16 cellular contexts compared by ENCODE assay signal in the genomic region with DNA sequence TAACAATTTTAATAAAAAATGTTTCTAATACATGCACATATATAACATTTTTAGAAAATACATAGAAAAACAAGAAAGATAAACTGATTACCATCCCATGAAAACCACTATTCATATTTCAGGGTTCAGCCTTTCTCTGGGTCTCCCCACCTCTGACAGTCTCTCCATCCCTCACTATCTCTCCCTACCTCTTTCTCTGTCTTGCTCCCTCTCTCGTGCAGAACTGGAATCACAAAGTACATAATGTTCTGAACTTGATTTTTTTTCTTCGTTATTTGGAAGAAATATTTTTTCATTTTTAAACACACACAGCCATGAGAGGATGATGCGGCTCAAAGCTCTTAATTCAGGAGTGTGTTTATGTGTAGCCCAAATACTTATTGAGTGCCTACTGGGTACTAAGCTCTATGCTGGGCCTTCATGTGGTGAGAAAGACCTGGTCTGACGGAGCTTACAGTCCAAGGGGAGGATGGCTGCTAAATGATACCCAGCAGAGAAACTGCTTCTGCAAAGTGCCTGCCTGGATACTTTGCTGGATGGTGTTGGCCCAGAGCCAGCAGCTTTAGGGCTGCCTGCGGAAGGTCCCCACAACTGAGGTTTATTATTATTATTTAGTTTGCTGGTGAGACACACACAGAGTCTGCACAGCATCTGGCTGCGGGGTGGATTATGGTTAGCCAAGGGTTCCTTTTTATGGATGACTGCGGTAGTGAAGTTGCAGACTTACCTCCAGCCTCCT. TPM values are rescaled to one million over a fixed set of nuclear protein-coding genes. Genes with fewer than 3 reads are reported as not detected.
DNase-seq lines count a peak whose midpoint lies in the region; ATAC-seq, FAIRE-seq and TF ChIP-seq lines count a peak whose summit lies in the region.
"Had no signal": no experiment of that assay in that cellular context is flagged by ENCODE, and none has a peak within 500 bp of the region (broad histone marks: within the 10 kb centered on the region; RNA-seq: fewer than 3 reads in every experiment).

No MANE protein-coding gene starts in this region.

- DNase-seq in A673 (ENCODE audit: low spot score) (peak; percentile 18), NCI-H69 (lab: John Stamatoyannopoulos, UW) (peak; percentile 19), endodermal cell (no peak), DMS53 treated with DMSO at 0.1 percent for 48 hours (lab: John Stamatoyannopoulos, UW; ENCODE audit: unreplicated experiment) (no peak), Ammon's horn (ENCODE audit: low spot score) (no peak), pancreas (no peak)
- DNase-seq: activated naive CD4-positive, alpha-beta T cell treated with Interleukin-2 at 50 U/mL for 16 hours; left lung; NCI-H1436; NCI-H526 treated with DMSO at 0.1 percent for 48 hours; nephron progenitor cell; stimulated activated naive CD4-positive, alpha-beta T cell had no signal

- intact Hi-C loops in A673 (cut with micrococcal nuclease; ENCODE audit: unreplicated experiment) (no loop called here), pancreas (cut with DNase I) (no loop called here)

- H3K9me3 ChIP-seq in A673 (ENCODE audit: low read depth, low read length, poor library complexity, severe bottlenecking) (no peaks in the 10 kb centered on the region), endodermal cell (ENCODE audit: control insufficient read depth, low read length) (peaks cover 4% of the 10 kb centered on the region), pancreas (no peaks in the 10 kb centered on the region)
- H3K9me3 ChIP-seq: left lung, SJCRH30 had no signal

- ATAC-seq in pancreas (no peak), HG02571 (IDR thresholded peaks at IDR 0.05; ENCODE audit: unreplicated experiment) (no peak)
- ATAC-seq: left lung had no signal

- H3K4me1 ChIP-seq in A673 (ENCODE audit: insufficient read depth, low read length, poor library complexity, severe bottlenecking) (no peaks in the 10 kb centered on the region), endodermal cell (ENCODE audit: control insufficient read depth, insufficient read depth, low read length) (no peaks in the 10 kb centered on the region), pancreas (no peaks in the 10 kb centered on the region)
- H3K4me1 ChIP-seq: SJCRH30 had no signal

- H3K27ac ChIP-seq in A673 (ENCODE audit: low read depth, low read length, poor library complexity, severe bottlenecking), result no peak overlapping the region
- no peak overlapping the region for H3K27ac ChIP-seq in endodermal cell (ENCODE audit: low read depth, low read length)
- no peak overlapping the region for H3K27ac ChIP-seq in pancreas
- H3K27ac ChIP-seq: left lung, SJCRH30 had no signal

- H3K27me3 Mint-ChIP-seq in endodermal cell (ENCODE audit: insufficient read depth), result peaks cover 2% of the 10 kb centered on the region

- no peaks in the 10 kb centered on the region for H3K36me3 Mint-ChIP-seq in endodermal cell (ENCODE audit: low read depth)

- no peaks in the 10 kb centered on the region for H3K4me1 Mint-ChIP-seq in endodermal cell

- H3K9ac ChIP-seq in endodermal cell (ENCODE audit: extremely low read depth, low read length, poor library complexity, severe bottlenecking), result no peak overlapping the region

- 93 to 96% methylated on average over 3 to 7 of the region's 7 CpGs for WGBS in endodermal cell (ENCODE audit: insufficient coverage in 1 of 2, insufficient read length in 1 of 2), 2 experiments
- 60 to 68% methylated on average over 7 of the region's 7 CpGs for WGBS in pancreas, 2 donors

- TF ChIP-seq CTCF in A673 (conservative IDR thresholded peaks at IDR 0.05; ENCODE audit: low read depth, low read length), result peak; percentile 40; the same call in 1 of the 2 replicates
- TF ChIP-seq CTCF in GM12872 (IDR thresholded peaks at IDR 0.05; ENCODE audit: insufficient read depth, low read depth, low read length), result peak; percentile 24; the same call in 1 of the 3 replicates
- peak; percentile 31 for TF ChIP-seq CTCF in endodermal cell (conservative IDR thresholded peaks at IDR 0.05)
- no peak for TF ChIP-seq CTCF in pancreas (IDR thresholded peaks at IDR 0.05)

- peaks cover 42% of the 10 kb centered on the region for H3K27me3 ChIP-seq in A673 (replicated peaks; ENCODE audit: insufficient read depth, low read depth, low read length, poor library complexity)
- no peaks in the 10 kb centered on the region for H3K27me3 ChIP-seq in endodermal cell (ENCODE audit: control insufficient read depth, insufficient read depth, low read length, poor library complexity, severe bottlenecking)
- H3K27me3 ChIP-seq in pancreas, result no peaks in the 10 kb centered on the region
- H3K27me3 ChIP-seq: left lung, SJCRH30 had no signal

- no peak for FAIRE-seq in pancreas (lab: Jason Lieb, UNC)

- H3K4me3 ChIP-seq in A673 (ENCODE audit: low read depth, low read length, poor library complexity, severe bottlenecking) (no peak overlapping the region), endodermal cell (ENCODE audit: low read length) (no peak overlapping the region), pancreas (no peak overlapping the region)
- H3K4me3 ChIP-seq: left lung, SJCRH30 had no signal

- POLR2A ChIA-PET in A673 (lab: Charles Lee; ENCODE audit: low non-redundant PET), result no interaction called here

- no TSS peak for BruUV-seq in A673 (replicated peaks; lab: Mats Ljungman, UMichigan)

- no peaks in the 10 kb centered on the region for H3K36me3 ChIP-seq in A673 (ENCODE audit: insufficient read depth, low read length, poor library complexity, severe bottlenecking)
- H3K36me3 ChIP-seq in endodermal cell (ENCODE audit: control insufficient read depth, insufficient read depth, low read length), result no peaks in the 10 kb centered on the region
- no peaks in the 10 kb centered on the region for H3K36me3 ChIP-seq in pancreas
- H3K36me3 ChIP-seq: left lung, SJCRH30 had no signal

- no peak overlapping the region for H3K4me3 Mint-ChIP-seq in endodermal cell
- H3K4me3 Mint-ChIP-seq: B cell, nephron progenitor cell had no signal

- peaks cover 4% of the 10 kb centered on the region for H3K9me3 Mint-ChIP-seq in endodermal cell
- H3K9me3 Mint-ChIP-seq: nephron progenitor cell had no signal

- CTCF ChIA-PET in A673 (lab: Charles Lee), result no interaction called here

- no peak overlapping the region for H3K27ac Mint-ChIP-seq in endodermal cell
- H3K27ac Mint-ChIP-seq: B cell, nephron progenitor cell had no signal

RNA-seq across cellular contexts. Expression of a gene that starts 42.6 kb away (rescaled TPM):
- 64.7 and 82.5 TPM in 2 replicates for total RNA-seq in A673 (2021)
- 10 to 100 TPM; 66.0 to 70.9 TPM for total RNA-seq in endodermal cell
- 183 TPM for polyA plus RNA-seq in endodermal cell (2013, experiment 1 of 2)
- 180 TPM for polyA plus RNA-seq in endodermal cell (2013, experiment 2 of 2)
- 10 to 100 TPM in 3 of 6 donors, 1 to 10 TPM in 3; 8.3 to 14.2 (median 11.6) TPM for total RNA-seq in pancreas
- polyA plus RNA-seq in pancreas, result 10 to 100 TPM in 1 of 2 donors, 1 to 10 TPM in 1; 7.7 to 18.5 TPM

Comparison
In these comparisons a context has a peak if more than half of its experiments do, and no peak if none do; other contexts are left out.
1. DNase-seq: peak in A673 (single experiment) and NCI-H69 (single experiment); none in endodermal cell (single experiment), DMS53 treated with DMSO at 0.1 percent for 48 hours (single experiment), Ammon's horn (single experiment) and pancreas (0 of 6).
2. CTCF ChIP-seq: peak in A673 (single experiment), GM12872 (single experiment) and endodermal cell (single experiment); none in pancreas (0 of 4).